Comparison of ENCODE assay signal across 20 cellular contexts in genomic region chr5:156354571-156354970, GRCh38. TPM values are rescaled to one million over a fixed set of nuclear protein-coding genes. Genes with fewer than 3 reads are reported as not detected.
"Had no signal": no experiment of that assay in that cellular context is flagged by ENCODE, and none has a peak within 500 bp of the region (broad histone marks: within the 10 kb centered on the region; RNA-seq: fewer than 3 reads in every experiment).

No MANE protein-coding gene starts in this region.

- H3K9me3 Mint-ChIP-seq: activated CD4-positive, alpha-beta T cell treated with anti-CD3 and anti-CD28 coated beads, Interleukin-2, amount 10 ng/mL, durations not matched to agents 24 days and 14 days; activated naive CD4-positive, alpha-beta T cell treated with anti-CD3 and anti-CD28 coated beads for 36 hours; activated T-cell treated with anti-CD3 and anti-CD28 coated beads, Interleukin-2, amount 50 U/mL, for 24 hours; mesothelial cell of epicardium; stimulated activated naive CD8-positive, alpha-beta T cell treated with anti-CD3 and anti-CD28 coated beads, Interleukin-15, Interleukin-2, amounts not matched to agents 100 ng/mL and 50 ng/mL, for 24 hours had no signal

- H3K36me3 Mint-ChIP-seq: mesothelial cell of epicardium had no signal

- H3K4me3 Mint-ChIP-seq: activated CD4-positive, alpha-beta T cell treated with anti-CD3 and anti-CD28 coated beads, Interleukin-2, amount 10 ng/mL, durations not matched to agents 24 days and 14 days; activated CD8-positive, alpha-beta T cell treated with anti-CD3 and anti-CD28 coated beads, Interleukin-2, amount 10 ng/mL, durations not matched to agents 7 days and 5 days; activated naive CD4-positive, alpha-beta T cell treated with anti-CD3 and anti-CD28 coated beads for 36 hours; activated T-cell treated with anti-CD3 and anti-CD28 coated beads, Interleukin-2, amount 50 U/mL, for 24 hours; mesothelial cell of epicardium; stimulated activated naive CD8-positive, alpha-beta T cell treated with anti-CD3 and anti-CD28 coated beads, Interleukin-15, Interleukin-2, amounts not matched to agents 100 ng/mL and 50 ng/mL, for 24 hours had no signal

- DNase-seq: activated CD4-positive, alpha-beta T cell treated with anti-CD3 and anti-CD28 coated beads, Interleukin-2, amount 10 ng/mL, durations not matched to agents 24 days and 14 days; activated CD4-positive, CD25-positive, alpha-beta regulatory T cell; activated CD8-positive, alpha-beta T cell treated with anti-CD3 and anti-CD28 coated beads, Interleukin-2, amount 10 ng/mL, durations not matched to agents 7 days and 5 days; activated naive CD4-positive, alpha-beta T cell treated with anti-CD3 and anti-CD28 coated beads for 36 hours; activated T-cell treated with anti-CD3 and anti-CD28 coated beads, Interleukin-2, amount 50 U/mL, for 24 hours; cerebellar nuclear complex; cortex of kidney; left colon; lower lobe of right lung; T1000; trophoblast cell had no signal

- H3K4me1 ChIP-seq: ascending aorta, breast epithelium, lower lobe of right lung, suprapubic skin, vagina had no signal

- H3K27ac Mint-ChIP-seq: activated CD4-positive, alpha-beta T cell treated with anti-CD3 and anti-CD28 coated beads, Interleukin-2, amount 10 ng/mL, durations not matched to agents 24 days and 14 days; activated CD8-positive, alpha-beta T cell treated with anti-CD3 and anti-CD28 coated beads, Interleukin-2, amount 10 ng/mL, durations not matched to agents 7 days and 5 days; activated naive CD4-positive, alpha-beta T cell treated with anti-CD3 and anti-CD28 coated beads for 36 hours; activated T-cell treated with anti-CD3 and anti-CD28 coated beads, Interleukin-2, amount 50 U/mL, for 24 hours; mesothelial cell of epicardium; stimulated activated naive CD8-positive, alpha-beta T cell treated with anti-CD3 and anti-CD28 coated beads, Interleukin-15, Interleukin-2, amounts not matched to agents 100 ng/mL and 50 ng/mL, for 24 hours had no signal

- H2AFZ ChIP-seq: hepatocyte had no signal

- H3K4me3 ChIP-seq: ascending aorta, breast epithelium, hepatocyte, lower lobe of right lung, suprapubic skin, vagina had no signal

- H3K27me3 ChIP-seq: ascending aorta, breast epithelium, hepatocyte, suprapubic skin, vagina had no signal

- ATAC-seq: activated CD8-positive, alpha-beta T cell treated with anti-CD3 and anti-CD28 coated beads, Interleukin-2, amount 10 ng/mL, durations not matched to agents 7 days and 5 days; esophagus mucosa; left colon; lower lobe of right lung had no signal

- H3K4me1 Mint-ChIP-seq: activated CD4-positive, alpha-beta T cell treated with anti-CD3 and anti-CD28 coated beads, Interleukin-2, amount 10 ng/mL, durations not matched to agents 24 days and 14 days; mesothelial cell of epicardium had no signal

- H3K36me3 ChIP-seq: ascending aorta, breast epithelium, lower lobe of right lung, suprapubic skin, vagina had no signal

- H3K27me3 Mint-ChIP-seq: activated CD4-positive, alpha-beta T cell treated with anti-CD3 and anti-CD28 coated beads, Interleukin-2, amount 10 ng/mL, durations not matched to agents 24 days and 14 days; activated T-cell treated with anti-CD3 and anti-CD28 coated beads, Interleukin-2, amount 50 U/mL, for 24 hours; stimulated activated naive CD8-positive, alpha-beta T cell treated with anti-CD3 and anti-CD28 coated beads, Interleukin-15, Interleukin-2, amounts not matched to agents 100 ng/mL and 50 ng/mL, for 24 hours had no signal

- H3K9me3 ChIP-seq: ascending aorta, breast epithelium, lower lobe of right lung, suprapubic skin, vagina had no signal

- H3K4me2 ChIP-seq: hepatocyte had no signal

- H3K79me2 ChIP-seq: hepatocyte had no signal

- H3K27ac ChIP-seq: ascending aorta, breast epithelium, hepatocyte, lower lobe of right lung, suprapubic skin, vagina had no signal

RNA-seq across cellular contexts. Expression of gene SGCD, which starts 27.6 kb away (rescaled TPM):
- total RNA-seq: activated CD4-positive, alpha-beta T cell treated with anti-CD3 and anti-CD28 coated beads, Interleukin-2, amount 10 ng/mL, durations not matched to agents 24 days and 14 days; activated CD8-positive, alpha-beta T cell treated with anti-CD3 and anti-CD28 coated beads, Interleukin-2, amount 10 ng/mL, durations not matched to agents 7 days and 5 days; activated naive CD4-positive, alpha-beta T cell treated with anti-CD3 and anti-CD28 coated beads for 36 hours; T-helper 1 cell treated with Interleukin-12 subunit alpha and Interleukin-12 subunit beta and Interleukin-4 antibody, amounts not matched to agents 30 ng/mL and 1 ng/mL, for 36 hours had no signal
